Comparison of ENCODE assay signal across 36 cellular contexts in genomic region chr12:59672273-59672672, GRCh38.
"Had no signal": no experiment of that assay in that cellular context is flagged by ENCODE, and none has a peak within 500 bp of the region (broad histone marks: within the 10 kb centered on the region; RNA-seq: fewer than 3 reads in every experiment).

No MANE protein-coding gene starts in this region.

- H3K27me3 ChIP-seq: adrenal gland, body of pancreas, gastrocnemius medialis had no signal

- ATAC-seq: activated CD4-positive, alpha-beta T cell treated with anti-CD3 and anti-CD28 coated beads for 36 hours; activated CD8-positive, alpha-beta memory T cell treated with anti-CD3 and anti-CD28 coated beads, Interleukin-2, amount 10 ng/mL, durations not matched to agents 7 days and 5 days; activated CD8-positive, alpha-beta T cell treated with anti-CD3 and anti-CD28 coated beads, Interleukin-2, amount 10 ng/mL, durations not matched to agents 7 days and 5 days; activated naive CD8-positive, alpha-beta T cell treated with anti-CD3 and anti-CD28 coated beads, Interleukin-2, amount 50 U/mL, for 24 hours; body of pancreas; effector memory CD8-positive, alpha-beta T cell; esophagus mucosa; gastrocnemius medialis; T-helper 17 cell had no signal

- H3K4me3 Mint-ChIP-seq: activated CD4-positive, alpha-beta memory T cell treated with anti-CD3 and anti-CD28 coated beads for 36 hours; activated CD4-positive, alpha-beta T cell treated with anti-CD3 and anti-CD28 coated beads for 36 hours; activated CD4-positive, alpha-beta T cell treated with anti-CD3 and anti-CD28 coated beads, Interleukin-2, amount 10 ng/mL, durations not matched to agents 24 days and 14 days; activated CD8-positive, alpha-beta memory T cell treated with anti-CD3 and anti-CD28 coated beads, Interleukin-2, amount 10 ng/mL, durations not matched to agents 7 days and 5 days; activated CD8-positive, alpha-beta T cell treated with anti-CD3 and anti-CD28 coated beads, Interleukin-2, amount 10 ng/mL, durations not matched to agents 7 days and 5 days; activated naive CD4-positive, alpha-beta T cell treated with anti-CD3 and anti-CD28 coated beads for 36 hours; activated naive CD4-positive, alpha-beta T cell treated with anti-CD3 and anti-CD28 coated beads, Interleukin-2, amount 50 U/mL, for 24 hours; activated naive CD8-positive, alpha-beta T cell treated with anti-CD3 and anti-CD28 coated beads for 36 hours; activated naive CD8-positive, alpha-beta T cell treated with anti-CD3 and anti-CD28 coated beads, Interleukin-2, amount 50 U/mL, for 24 hours; activated T-helper 1 cell treated with anti-CD3 and anti-CD28 coated beads, Interleukin-12 subunit alpha, Interleukin-12 subunit beta, Interleukin-2, Interleukin-4 antibody, amounts not matched to agents 30 ng/mL and 10 ng/mL and 1 ng/mL, durations not matched to agents 14 hours and 24 hours and 36 hours; effector memory CD8-positive, alpha-beta T cell; T-helper 17 cell; T-helper 2 cell treated with Interferon-gamma antibody and Interleukin-4, amounts not matched to agents 5 μg/mL and 100 μg/mL, for 36 hours had no signal

- H3K27ac ChIP-seq: adrenal gland, body of pancreas, epithelial cell of prostate, gastrocnemius medialis, WERI-Rb-1 had no signal

- H3K4me3 ChIP-seq: adrenal gland, body of pancreas, gastrocnemius medialis had no signal

- DNase-seq: activated CD4-positive, alpha-beta memory T cell treated with anti-CD3 and anti-CD28 coated beads for 36 hours; activated CD4-positive, alpha-beta T cell treated with anti-CD3 and anti-CD28 coated beads for 36 hours; activated CD4-positive, alpha-beta T cell treated with anti-CD3 and anti-CD28 coated beads, Interleukin-2, amount 10 ng/mL, durations not matched to agents 24 days and 14 days; activated CD4-positive, CD25-positive, alpha-beta regulatory T cell; activated CD4-positive, CD25-positive, alpha-beta regulatory T cell treated with anti-CD3 and anti-CD28 coated beads, Interleukin-2, amount 50 U/mL, for 72 hours; activated CD8-positive, alpha-beta memory T cell treated with anti-CD3 and anti-CD28 coated beads, Interleukin-2, amount 10 ng/mL, durations not matched to agents 7 days and 5 days; activated CD8-positive, alpha-beta memory T cell treated with anti-CD3 and anti-CD28 coated beads, Interleukin-2, amount 50 U/mL, for 4 hours; activated CD8-positive, alpha-beta T cell treated with anti-CD3 and anti-CD28 coated beads, Interleukin-2, amount 10 ng/mL, durations not matched to agents 7 days and 5 days; activated effector memory CD4-positive, alpha-beta T cell treated with anti-CD3 and anti-CD28 coated beads, Interleukin-2, amount 50 U/mL, for 16 hours; activated naive CD4-positive, alpha-beta T cell treated with anti-CD3 and anti-CD28 coated beads for 36 hours; activated naive CD8-positive, alpha-beta T cell treated with anti-CD3 and anti-CD28 coated beads for 36 hours; activated naive CD8-positive, alpha-beta T cell treated with anti-CD3 and anti-CD28 coated beads, Interleukin-2, amount 50 U/mL, for 24 hours; activated T-cell treated with anti-CD3 and anti-CD28 coated beads, Interleukin-2, amount 50 U/mL, for 1 hour; activated T-cell treated with anti-CD3 and anti-CD28 coated beads, Interleukin-2, amount 50 U/mL, for 48 hours; adrenal gland; amygdala; aorta; body of pancreas; caudate nucleus; cortex of kidney; dermis blood vessel endothelial cell; effector CD4-positive, alpha-beta T cell; effector memory CD8-positive, alpha-beta T cell; foreskin fibroblast; gastrocnemius medialis; glutamatergic neuron; T-helper 1 cell; T-helper 17 cell; T1000; WERI-Rb-1 had no signal

- H3K27ac Mint-ChIP-seq: activated CD4-positive, alpha-beta memory T cell treated with anti-CD3 and anti-CD28 coated beads for 36 hours; activated CD4-positive, alpha-beta T cell treated with anti-CD3 and anti-CD28 coated beads for 36 hours; activated CD4-positive, alpha-beta T cell treated with anti-CD3 and anti-CD28 coated beads, Interleukin-2, amount 10 ng/mL, durations not matched to agents 24 days and 14 days; activated CD8-positive, alpha-beta memory T cell treated with anti-CD3 and anti-CD28 coated beads, Interleukin-2, amount 10 ng/mL, durations not matched to agents 7 days and 5 days; activated CD8-positive, alpha-beta T cell treated with anti-CD3 and anti-CD28 coated beads, Interleukin-2, amount 10 ng/mL, durations not matched to agents 7 days and 5 days; activated naive CD4-positive, alpha-beta T cell treated with anti-CD3 and anti-CD28 coated beads for 36 hours; activated naive CD4-positive, alpha-beta T cell treated with anti-CD3 and anti-CD28 coated beads, Interleukin-2, amount 50 U/mL, for 24 hours; activated naive CD8-positive, alpha-beta T cell treated with anti-CD3 and anti-CD28 coated beads for 36 hours; activated naive CD8-positive, alpha-beta T cell treated with anti-CD3 and anti-CD28 coated beads, Interleukin-2, amount 50 U/mL, for 24 hours; activated T-helper 1 cell treated with anti-CD3 and anti-CD28 coated beads, Interleukin-12 subunit alpha, Interleukin-12 subunit beta, Interleukin-2, Interleukin-4 antibody, amounts not matched to agents 30 ng/mL and 10 ng/mL and 1 ng/mL, durations not matched to agents 14 hours and 24 hours and 36 hours; activated T-helper 2 cell treated with anti-CD3 and anti-CD28 coated beads, Interferon-gamma antibody, Interleukin-2, Interleukin-4, amounts not matched to agents 10 μg/mL and 5 μg/mL and 100 μg/mL, durations not matched to agents 14 hours and 24 hours and 36 hours; effector memory CD8-positive, alpha-beta T cell; T-helper 17 cell; T-helper 2 cell treated with Interferon-gamma antibody and Interleukin-4, amounts not matched to agents 5 μg/mL and 100 μg/mL, for 36 hours had no signal

- H3K9me3 ChIP-seq: adrenal gland, body of pancreas, gastrocnemius medialis had no signal

- H3K4me1 ChIP-seq: adrenal gland, gastrocnemius medialis had no signal

- H3K36me3 ChIP-seq: adrenal gland, gastrocnemius medialis, WERI-Rb-1 had no signal

- H3K4me1 Mint-ChIP-seq: activated CD8-positive, alpha-beta memory T cell treated with anti-CD3 and anti-CD28 coated beads, Interleukin-2, amount 10 ng/mL, durations not matched to agents 7 days and 5 days had no signal

- H3K27me3 Mint-ChIP-seq: activated CD4-positive, alpha-beta memory T cell treated with anti-CD3 and anti-CD28 coated beads for 36 hours; activated CD4-positive, alpha-beta T cell treated with anti-CD3 and anti-CD28 coated beads for 36 hours; activated CD4-positive, alpha-beta T cell treated with anti-CD3 and anti-CD28 coated beads, Interleukin-2, amount 10 ng/mL, durations not matched to agents 24 days and 14 days; activated CD8-positive, alpha-beta memory T cell treated with anti-CD3 and anti-CD28 coated beads, Interleukin-2, amount 10 ng/mL, durations not matched to agents 7 days and 5 days; activated naive CD4-positive, alpha-beta T cell treated with anti-CD3 and anti-CD28 coated beads, Interleukin-2, amount 50 U/mL, for 24 hours; activated naive CD8-positive, alpha-beta T cell treated with anti-CD3 and anti-CD28 coated beads for 36 hours; activated naive CD8-positive, alpha-beta T cell treated with anti-CD3 and anti-CD28 coated beads, Interleukin-2, amount 50 U/mL, for 24 hours; effector memory CD8-positive, alpha-beta T cell; T-helper 17 cell had no signal
